26 cellular contexts compared by ENCODE assay signal in genomic region chr4:1537410-1538095, GRCh38.
"Had no signal": no experiment of that assay in that cellular context is flagged by ENCODE, and none has a peak within 500 bp of the region (broad histone marks: within the 10 kb centered on the region; RNA-seq: fewer than 3 reads in every experiment).

No MANE protein-coding gene starts in this region.

- H3K4me1 Mint-ChIP-seq: activated CD4-positive, alpha-beta T cell treated with anti-CD3 and anti-CD28 coated beads, Interleukin-2, amount 10 ng/mL, durations not matched to agents 24 days and 14 days; activated naive CD8-positive, alpha-beta T cell treated with anti-CD3 and anti-CD28 coated beads, Interleukin-2, amount 10 ng/mL, durations not matched to agents 7 days and 5 days; immature natural killer cell; stimulated activated memory B cell treated with anti-CD40 and anti-IgM and Interleukin-4, amounts not matched to agents 10 μg/mL and 1 μg/mL and 100 μg/mL, for 72 hours had no signal

- H3K36me3 Mint-ChIP-seq: activated CD4-positive, alpha-beta memory T cell treated with anti-CD3 and anti-CD28 coated beads for 36 hours; activated naive CD8-positive, alpha-beta T cell treated with anti-CD3 and anti-CD28 coated beads, Interleukin-2, amount 10 ng/mL, durations not matched to agents 7 days and 5 days; brain; immature natural killer cell; naive B cell; stimulated activated memory B cell treated with anti-CD40 and anti-IgM and Interleukin-4, amounts not matched to agents 10 μg/mL and 1 μg/mL and 100 μg/mL, for 72 hours had no signal

- H3K4me3 Mint-ChIP-seq: activated CD4-positive, alpha-beta memory T cell treated with anti-CD3 and anti-CD28 coated beads for 36 hours; activated CD4-positive, alpha-beta T cell treated with anti-CD3 and anti-CD28 coated beads, Interleukin-2, amount 10 ng/mL, durations not matched to agents 24 days and 14 days; activated naive CD4-positive, alpha-beta T cell treated with anti-CD3 and anti-CD28 coated beads for 36 hours; activated naive CD8-positive, alpha-beta T cell treated with anti-CD3 and anti-CD28 coated beads, Interleukin-2, amount 10 ng/mL, durations not matched to agents 7 days and 5 days; activated T-helper 1 cell treated with anti-CD3 and anti-CD28 coated beads, Interleukin-12 subunit alpha, Interleukin-12 subunit beta, Interleukin-2, Interleukin-4 antibody, amounts not matched to agents 30 ng/mL and 10 ng/mL and 1 ng/mL, durations not matched to agents 14 hours and 24 hours and 36 hours; effector memory CD8-positive, alpha-beta T cell; immature natural killer cell; stimulated activated memory B cell treated with anti-CD40 and anti-IgM and Interleukin-4, amounts not matched to agents 10 μg/mL and 1 μg/mL and 100 μg/mL, for 72 hours had no signal

- DNase-seq: activated CD4-positive, alpha-beta memory T cell treated with anti-CD3 and anti-CD28 coated beads for 36 hours; activated CD4-positive, alpha-beta T cell treated with anti-CD3 and anti-CD28 coated beads, Interleukin-2, amount 10 ng/mL, durations not matched to agents 24 days and 14 days; activated CD4-positive, CD25-positive, alpha-beta regulatory T cell treated with anti-CD3 and anti-CD28 coated beads, Interleukin-2, amount 50 U/mL, for 72 hours; activated CD8-positive, alpha-beta memory T cell treated with anti-CD3 and anti-CD28 coated beads, Interleukin-2, amount 50 U/mL, for 4 hours; activated effector memory CD4-positive, alpha-beta T cell treated with anti-CD3 and anti-CD28 coated beads, Interleukin-2, amount 50 U/mL, for 16 hours; activated naive CD4-positive, alpha-beta T cell treated with anti-CD3 and anti-CD28 coated beads for 36 hours; activated naive CD8-positive, alpha-beta T cell treated with anti-CD3 and anti-CD28 coated beads, Interleukin-2, amount 10 ng/mL, durations not matched to agents 7 days and 5 days; activated T-cell treated with anti-CD3 and anti-CD28 coated beads, Interleukin-2, amount 50 U/mL, for 1 hour; dorsolateral prefrontal cortex; effector memory CD8-positive, alpha-beta T cell; erythroblast; gastrocnemius medialis; hippocampal formation; immature natural killer cell; mammary epithelial cell; naive B cell; sigmoid colon; small intestine; stimulated activated CD4-positive, alpha-beta T cell treated with anti-CD3 and anti-CD28 coated beads, Interleukin-1b, Interleukin-23, amount 100 ng/mL, for 48 hours; stimulated activated CD4-positive, alpha-beta T cell treated with anti-CD3 and anti-CD28 coated beads, Interleukin-4, amount 100 ng/mL, for 4 hours; stimulated activated CD8-positive, alpha-beta memory T cell treated with anti-CD3 and anti-CD28 coated beads, Interleukin-4, amount 100 ng/mL, for 48 hours; T-helper 2 cell had no signal

- H3K9me3 Mint-ChIP-seq: activated CD4-positive, alpha-beta memory T cell treated with anti-CD3 and anti-CD28 coated beads for 36 hours; activated CD4-positive, alpha-beta T cell treated with anti-CD3 and anti-CD28 coated beads, Interleukin-2, amount 10 ng/mL, durations not matched to agents 24 days and 14 days; activated naive CD4-positive, alpha-beta T cell treated with anti-CD3 and anti-CD28 coated beads for 36 hours; activated naive CD8-positive, alpha-beta T cell treated with anti-CD3 and anti-CD28 coated beads, Interleukin-2, amount 10 ng/mL, durations not matched to agents 7 days and 5 days; activated T-helper 1 cell treated with anti-CD3 and anti-CD28 coated beads, Interleukin-12 subunit alpha, Interleukin-12 subunit beta, Interleukin-2, Interleukin-4 antibody, amounts not matched to agents 30 ng/mL and 10 ng/mL and 1 ng/mL, durations not matched to agents 14 hours and 24 hours and 36 hours; brain; effector memory CD8-positive, alpha-beta T cell; immature natural killer cell; naive B cell; stimulated activated memory B cell treated with anti-CD40 and anti-IgM and Interleukin-4, amounts not matched to agents 10 μg/mL and 1 μg/mL and 100 μg/mL, for 72 hours had no signal

- H3K27ac Mint-ChIP-seq: activated CD4-positive, alpha-beta memory T cell treated with anti-CD3 and anti-CD28 coated beads for 36 hours; activated CD4-positive, alpha-beta T cell treated with anti-CD3 and anti-CD28 coated beads, Interleukin-2, amount 10 ng/mL, durations not matched to agents 24 days and 14 days; activated naive CD4-positive, alpha-beta T cell treated with anti-CD3 and anti-CD28 coated beads for 36 hours; activated naive CD8-positive, alpha-beta T cell treated with anti-CD3 and anti-CD28 coated beads, Interleukin-2, amount 10 ng/mL, durations not matched to agents 7 days and 5 days; activated T-helper 1 cell treated with anti-CD3 and anti-CD28 coated beads, Interleukin-12 subunit alpha, Interleukin-12 subunit beta, Interleukin-2, Interleukin-4 antibody, amounts not matched to agents 30 ng/mL and 10 ng/mL and 1 ng/mL, durations not matched to agents 14 hours and 24 hours and 36 hours; effector memory CD8-positive, alpha-beta T cell; immature natural killer cell; stimulated activated memory B cell treated with anti-CD40 and anti-IgM and Interleukin-4, amounts not matched to agents 10 μg/mL and 1 μg/mL and 100 μg/mL, for 72 hours had no signal

- H3K27me3 Mint-ChIP-seq: activated CD4-positive, alpha-beta memory T cell treated with anti-CD3 and anti-CD28 coated beads for 36 hours; activated CD4-positive, alpha-beta T cell treated with anti-CD3 and anti-CD28 coated beads, Interleukin-2, amount 10 ng/mL, durations not matched to agents 24 days and 14 days had no signal

- ATAC-seq: effector memory CD8-positive, alpha-beta T cell; gastrocnemius medialis; left lung; stimulated activated memory B cell treated with anti-CD40 and anti-IgM and Interleukin-4, amounts not matched to agents 10 μg/mL and 1 μg/mL and 100 μg/mL, for 72 hours had no signal
